ENCODE assay signal across 1 cellular context in genomic region chr3:124791142-124791541, GRCh38.
TF ChIP-seq lines count a peak whose summit lies in the region.

No MANE protein-coding gene starts in this region.

TF ChIP-seq in WTC11, 78 proteins besides CTCF, POLR2A, EP300 and RAD21 (continued from another document):
- no peak for TF ChIP-seq USF1 (CRISPR knock-in tag; IDR thresholded peaks at IDR 0.05)
